ENCODE assay signal across 8 cellular contexts in the genomic region with DNA sequence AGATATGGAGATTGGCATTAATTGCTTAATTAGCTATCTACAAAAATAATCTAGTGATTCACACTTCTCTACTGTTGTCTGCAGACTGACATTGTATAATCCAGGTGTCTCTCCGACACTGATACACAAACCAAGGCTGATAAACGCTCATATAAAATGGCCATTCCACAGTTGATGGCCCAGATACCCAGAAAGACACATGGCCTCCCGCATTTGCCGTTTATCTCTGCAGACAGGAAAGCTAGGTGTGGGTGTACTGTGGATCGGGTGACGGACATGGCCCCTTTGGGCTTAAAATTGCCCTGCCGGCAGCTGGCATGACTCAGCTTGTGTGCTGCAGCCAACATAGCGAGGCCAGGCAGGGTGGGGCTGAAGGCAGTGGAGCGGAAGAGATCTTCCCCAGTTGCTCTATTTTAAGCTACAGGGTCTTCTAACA. TPM values are rescaled to one million over a fixed set of nuclear protein-coding genes. Genes with fewer than 3 reads are reported as not detected.
DNase-seq lines count a peak whose midpoint lies in the region; ATAC-seq and TF ChIP-seq lines count a peak whose summit lies in the region.

No MANE protein-coding gene starts in this region.

- peaks cover 27% of the 10 kb centered on the region for H3K4me1 Mint-ChIP-seq in activated naive CD8-positive, alpha-beta T cell treated with anti-CD3 and anti-CD28 coated beads, Interleukin-2, amount 10 ng/mL, durations not matched to agents 7 days and 5 days

- ATAC-seq in GM19025 (IDR thresholded peaks at IDR 0.05; ENCODE audit: low read depth, unreplicated experiment) (peak; percentile 35), HG03103 (IDR thresholded peaks at IDR 0.05; ENCODE audit: low read depth, unreplicated experiment) (peak; percentile 53), lower lobe of right lung (peak; percentile 77 to 86)
- peak; percentile 51 for ATAC-seq in activated naive CD8-positive, alpha-beta T cell treated with anti-CD3 and anti-CD28 coated beads, Interleukin-2, amount 10 ng/mL, durations not matched to agents 7 days and 5 days (ENCODE audit: low read depth)

- POLR2A ChIA-PET in activated naive CD8-positive, alpha-beta T cell treated with anti-CD3 and anti-CD28 coated beads, Interleukin-2, amount 10 ng/mL, durations not matched to agents 7 days and 5 days (lab: Charles Lee) = interaction anchor here (1.0 to 1.9 kb wide), 3 partner anchors 13 to 19 kb away, joined by 3 to 12 read pairs (median 4); no protein-coding TSS in a partner anchor

- TF ChIP-seq CTCF in lower lobe of right lung (IDR thresholded peaks at IDR 0.05) = no peak

- no peaks in the 10 kb centered on the region for H3K36me3 ChIP-seq in lower lobe of right lung

- H3K36me3 Mint-ChIP-seq in activated naive CD8-positive, alpha-beta T cell treated with anti-CD3 and anti-CD28 coated beads, Interleukin-2, amount 10 ng/mL, durations not matched to agents 7 days and 5 days = no peaks in the 10 kb centered on the region

- peak overlapping the region; percentile 41 for H3K27ac Mint-ChIP-seq in activated naive CD8-positive, alpha-beta T cell treated with anti-CD3 and anti-CD28 coated beads, Interleukin-2, amount 10 ng/mL, durations not matched to agents 7 days and 5 days

- H3K9me3 ChIP-seq in lower lobe of right lung = no peaks in the 10 kb centered on the region

- peaks cover 15% of the 10 kb centered on the region for H3K27me3 Mint-ChIP-seq in activated naive CD8-positive, alpha-beta T cell treated with anti-CD3 and anti-CD28 coated beads, Interleukin-2, amount 10 ng/mL, durations not matched to agents 7 days and 5 days

- no peak overlapping the region for H3K4me3 Mint-ChIP-seq in activated naive CD8-positive, alpha-beta T cell treated with anti-CD3 and anti-CD28 coated beads, Interleukin-2, amount 10 ng/mL, durations not matched to agents 7 days and 5 days

- intact Hi-C loops in lower lobe of right lung (cut with DNase I) = no loop called here

- no peaks in the 10 kb centered on the region for H3K9me3 Mint-ChIP-seq in activated naive CD8-positive, alpha-beta T cell treated with anti-CD3 and anti-CD28 coated beads, Interleukin-2, amount 10 ng/mL, durations not matched to agents 7 days and 5 days

- H3K27me3 ChIP-seq in lower lobe of right lung (ENCODE audit: low read depth) = no peaks in the 10 kb centered on the region

- peak; percentile 80 for DNase-seq in COR-L47 (lab: John Stamatoyannopoulos, UW)
- peak; percentile 86 for DNase-seq in NCI-H2171 (lab: John Stamatoyannopoulos, UW)
- no peak for DNase-seq in activated naive CD8-positive, alpha-beta T cell treated with anti-CD3 and anti-CD28 coated beads, Interleukin-2, amount 10 ng/mL, durations not matched to agents 7 days and 5 days
- DNase-seq in lower lobe of right lung = peak; percentile 71
- DNase-seq in C1 segment of cervical spinal cord (lab: John Stamatoyannopoulos, UW) = no peak
- no peak for DNase-seq in stimulated activated CD4-positive, alpha-beta T cell treated with anti-CD3 and anti-CD28 coated beads, Interleukin-4, amount 100 ng/mL, for 4 hours

- H3K4me3 ChIP-seq in lower lobe of right lung = no peak overlapping the region

- no peak overlapping the region for H3K27ac ChIP-seq in lower lobe of right lung

- H3K4me1 ChIP-seq in lower lobe of right lung = peaks cover 11% of the 10 kb centered on the region

RNA-seq across cellular contexts. Expression of gene PMAIP1, which starts 18.5 kb away (rescaled TPM):
- total RNA-seq in activated naive CD8-positive, alpha-beta T cell treated with anti-CD3 and anti-CD28 coated beads, Interleukin-2, amount 10 ng/mL, durations not matched to agents 7 days and 5 days = 10 to 100 TPM; 25.3 to 26.7 TPM
- 1.6 TPM for total RNA-seq in lower lobe of right lung

Comparison
In these comparisons a context has a peak if more than half of its experiments do, and no peak if none do; other contexts are left out.
1. DNase-seq: peak in COR-L47 (single experiment), NCI-H2171 (single experiment) and lower lobe of right lung (single experiment); none in activated naive CD8-positive, alpha-beta T cell treated with anti-CD3 and anti-CD28 coated beads, Interleukin-2, amount 10 ng/mL, durations not matched to agents 7 days and 5 days (single experiment), C1 segment of cervical spinal cord (0 of 14) and stimulated activated CD4-positive, alpha-beta T cell treated with anti-CD3 and anti-CD28 coated beads, Interleukin-4, amount 100 ng/mL, for 4 hours (0 of 2).
2. RNA of gene PMAIP1, which starts 18.5 kb away (total RNA-seq): 25.3 to 26.7 TPM in activated naive CD8-positive, alpha-beta T cell treated with anti-CD3 and anti-CD28 coated beads, Interleukin-2, amount 10 ng/mL, durations not matched to agents 7 days and 5 days; 1.6 TPM in lower lobe of right lung (single experiment); every median in the first group is over 10 times any median in the second.
3. Peak in every context shown above with its lines, with median percentiles within 50 percentile points of each other: ATAC-seq.